Comparison of ENCODE assay signal across 27 cellular contexts in genomic region chr18:39839782-39840181, GRCh38.
A peak's percentile ranks its signal among the peaks of the same experiment; 100 is the strongest.
DNase-seq lines count a peak whose midpoint lies in the region; ATAC-seq, FAIRE-seq and TF ChIP-seq lines count a peak whose summit lies in the region.
"Had no signal": no experiment of that assay in that cellular context is flagged by ENCODE, and none has a peak within 500 bp of the region (broad histone marks: within the 10 kb centered on the region; RNA-seq: fewer than 3 reads in every experiment).

No MANE protein-coding gene starts in this region.

- H3K9me3 Mint-ChIP-seq in HFFc6, result peaks cover 6% of the 10 kb centered on the region; the same call in 1 of the 2 replicates
- peaks cover 0 to 16% (median 0%) of the 10 kb centered on the region in 9 donors for H3K9me3 Mint-ChIP-seq in naive thymus-derived CD8-positive, alpha-beta T cell
- H3K9me3 Mint-ChIP-seq: GM23338 had no signal

- dilution Hi-C loops in keratinocyte (cut with MboI; ENCODE audit: extremely low pct_ligation_motif_present, low sequenced_read_pairs), result no loop called here

- intact Hi-C loops in OCI-LY7 (cut with micrococcal nuclease; ENCODE audit: unreplicated experiment), result no loop called here

- peak overlapping the region; percentile 42 for H3K27ac ChIP-seq in keratinocyte (ENCODE audit: control insufficient read depth, insufficient read depth, low read length)
- H3K27ac ChIP-seq in OCI-LY7 (ENCODE audit: low read depth, low read length, poor library complexity, severe bottlenecking), result no peak overlapping the region
- H3K27ac ChIP-seq: BLaER1, gastroesophageal sphincter, right lobe of liver, stomach had no signal

- H3K9me3 ChIP-seq in keratinocyte (ENCODE audit: control insufficient read depth, low read depth, low read length) (no peaks in the 10 kb centered on the region), OCI-LY7 (ENCODE audit: low read length) (no peaks in the 10 kb centered on the region)
- H3K9me3 ChIP-seq: BLaER1, gastroesophageal sphincter, right lobe of liver, stomach had no signal

- no peak for ATAC-seq in naive thymus-derived CD8-positive, alpha-beta T cell
- ATAC-seq: activated T-helper 17 cell treated with anti-CD3 and anti-CD28 coated beads, Interleukin-2, amount 50 U/mL, for 72 hours; esophagus mucosa; gastroesophageal sphincter; GM23338; right lobe of liver had no signal

- H3K4me1 ChIP-seq in keratinocyte (ENCODE audit: control insufficient read depth, extremely low read depth, insufficient read depth, low read length) (peaks cover 17% of the 10 kb centered on the region), OCI-LY7 (ENCODE audit: insufficient read depth, low read length, poor library complexity, severe bottlenecking) (no peaks in the 10 kb centered on the region)
- H3K4me1 ChIP-seq: BLaER1, right lobe of liver had no signal

- H3K9me1 ChIP-seq in keratinocyte (ENCODE audit: control insufficient read depth, extremely low read depth, insufficient read depth, low read length), result no peaks in the 10 kb centered on the region

- H3K36me3 Mint-ChIP-seq in HFFc6 (ENCODE audit: low read depth), result no peaks in the 10 kb centered on the region; the same call in 1 of the 2 replicates
- H3K36me3 Mint-ChIP-seq in naive thymus-derived CD8-positive, alpha-beta T cell, result no peaks in the 10 kb centered on the region
- H3K36me3 Mint-ChIP-seq: IgD-negative memory B cell had no signal

- peak; percentile 33 for DNase-seq in HFFc6
- DNase-seq in choroid plexus epithelial cell (ENCODE audit: low read depth), result peak; percentile 86
- DNase-seq in keratinocyte (ENCODE audit: low read depth, low spot score), result no peak
- peak; percentile 65 for DNase-seq in retinal pigment epithelial cell (ENCODE audit: low read depth)
- no peak for DNase-seq in CD1c-positive myeloid dendritic cell (ENCODE audit: extremely low spot score)
- DNase-seq in OCI-LY7 (ENCODE audit: low spot score), result no peak
- DNase-seq in naive thymus-derived CD8-positive, alpha-beta T cell, result no peak
- DNase-seq: activated CD4-positive, alpha-beta T cell treated with anti-CD3 and anti-CD28 coated beads for 48 hours; activated naive CD4-positive, alpha-beta T cell treated with anti-CD3 and anti-CD28 coated beads, Interleukin-2, amount 50 U/mL, for 16 hours; amniotic stem cell; GF-D8; hippocampal formation; NCI-H1048; NCI-H1694 treated with DMSO at 0.1 percent for 48 hours; NCI-H446 treated with DMSO at 0.1 percent for 48 hours; NCI-H774; posterior cingulate gyrus; right lobe of liver; SIG-M5; stimulated activated CD4-positive, alpha-beta T cell treated with anti-CD3 and anti-CD28 coated beads, Interleukin-2, amount 100 ng/mL, for 48 hours; stomach had no signal

- peak; percentile 55 for FAIRE-seq in keratinocyte (lab: Jason Lieb, UNC)

- TF ChIP-seq CTCF in HFFc6 (IDR thresholded peaks at IDR 0.05) (no peak), choroid plexus epithelial cell (conservative IDR thresholded peaks at IDR 0.05; ENCODE audit: low read depth, low read length) (no peak), keratinocyte (optimal IDR thresholded peaks at IDR 0.05 in 1 of 3, IDR thresholded peaks at IDR 0.05 in 1 of 3, conservative IDR thresholded peaks at IDR 0.05 in 1 of 3; ENCODE audit: extremely low read depth in 1 of 3, insufficient read depth in 2 of 3, low read length in 3 of 3) (no peak), retinal pigment epithelial cell (conservative IDR thresholded peaks at IDR 0.05; ENCODE audit: low read depth, low read length) (no peak), OCI-LY7 (conservative IDR thresholded peaks at IDR 0.05; ENCODE audit: low read length) (no peak)

- H3K36me3 ChIP-seq in keratinocyte (ENCODE audit: control insufficient read depth in 2 of 2, extremely low read depth in 1 of 2, insufficient read depth in 2 of 2, low read length in 2 of 2) (no peaks in the 10 kb centered on the region), OCI-LY7 (ENCODE audit: insufficient read depth, low read length) (no peaks in the 10 kb centered on the region)
- H3K36me3 ChIP-seq: BLaER1, gastroesophageal sphincter, right lobe of liver, stomach had no signal

- H3K4me3 ChIP-seq in choroid plexus epithelial cell (ENCODE audit: low read depth, low read length) (no peak overlapping the region), keratinocyte (ENCODE audit: control insufficient read depth in 2 of 3, extremely low read depth in 1 of 3, insufficient read depth in 2 of 3, low read depth in 1 of 3, low read length in 3 of 3) (no peak overlapping the region), retinal pigment epithelial cell (ENCODE audit: low read length) (no peak overlapping the region), OCI-LY7 (ENCODE audit: low read depth, low read length, poor library complexity, severe bottlenecking) (no peak overlapping the region)
- H3K4me3 ChIP-seq: BLaER1, gastroesophageal sphincter, GM23338, right lobe of liver, stomach had no signal

- H4K20me1 ChIP-seq in keratinocyte (ENCODE audit: control insufficient read depth, extremely low read depth, insufficient read depth, low read length), result no peaks in the 10 kb centered on the region
- H4K20me1 ChIP-seq in OCI-LY7 (ENCODE audit: insufficient read depth, low read length), result no peaks in the 10 kb centered on the region
- H4K20me1 ChIP-seq: BLaER1 had no signal

- CTCF ChIA-PET in OCI-LY7 (lab: Charles Lee; ENCODE audit: unreplicated experiment), result no interaction called here

- no peak overlapping the region for H3K4me3 Mint-ChIP-seq in HFFc6
- no peak overlapping the region for H3K4me3 Mint-ChIP-seq in naive thymus-derived CD8-positive, alpha-beta T cell
- H3K4me3 Mint-ChIP-seq: activated T-helper 17 cell treated with anti-CD3 and anti-CD28 coated beads, Interleukin-2, amount 50 U/mL, for 72 hours; GM23338; IgD-negative memory B cell had no signal

- H3K9ac ChIP-seq in keratinocyte (ENCODE audit: control insufficient read depth, extremely low read depth, insufficient read depth, low read length), result no peak overlapping the region
- H3K9ac ChIP-seq: BLaER1 had no signal

- no TSS peak for BruUV-seq in OCI-LY7 (replicated peaks; lab: Mats Ljungman, UMichigan)

- peak overlapping the region; percentile 48; the same call in 1 of the 2 replicates for H3K27ac Mint-ChIP-seq in HFFc6
- no peak overlapping the region for H3K27ac Mint-ChIP-seq in naive thymus-derived CD8-positive, alpha-beta T cell
- H3K27ac Mint-ChIP-seq: activated T-helper 17 cell treated with anti-CD3 and anti-CD28 coated beads, Interleukin-2, amount 50 U/mL, for 72 hours; GM23338 had no signal

- no peaks in the 10 kb centered on the region for H3K79me2 ChIP-seq in keratinocyte (ENCODE audit: control insufficient read depth, insufficient read depth, low read length)
- H3K79me2 ChIP-seq in OCI-LY7 (ENCODE audit: insufficient read depth, low read depth, low read length), result no peaks in the 10 kb centered on the region

- H3K4me2 ChIP-seq in keratinocyte (ENCODE audit: control insufficient read depth, extremely low read depth, insufficient read depth, low read depth, low read length) (peak overlapping the region; percentile 33), OCI-LY7 (ENCODE audit: low read length) (no peak overlapping the region)
- H3K4me2 ChIP-seq: BLaER1 had no signal

- H3K4me1 Mint-ChIP-seq in HFFc6 (ENCODE audit: low read depth), result peaks cover 36% of the 10 kb centered on the region
- peaks cover 0 to 7% (median 1%) of the 10 kb centered on the region in 4 donors for H3K4me1 Mint-ChIP-seq in naive thymus-derived CD8-positive, alpha-beta T cell
- H3K4me1 Mint-ChIP-seq: activated T-helper 17 cell treated with anti-CD3 and anti-CD28 coated beads, Interleukin-2, amount 50 U/mL, for 72 hours; IgD-negative memory B cell had no signal

- H3K27me3 ChIP-seq in keratinocyte (ENCODE audit: control insufficient read depth, extremely low read depth, insufficient read depth, low read length), result no peaks in the 10 kb centered on the region
- H3K27me3 ChIP-seq: BLaER1, gastroesophageal sphincter, right lobe of liver had no signal

- POLR2A ChIA-PET in OCI-LY7 (lab: Charles Lee), result no interaction called here
- POLR2A ChIA-PET in naive thymus-derived CD8-positive, alpha-beta T cell (lab: Charles Lee), result no interaction called here

- no peaks in the 10 kb centered on the region for H3K9me2 ChIP-seq in OCI-LY7 (ENCODE audit: insufficient read depth, low read length)

- no peak overlapping the region for H2AFZ ChIP-seq in keratinocyte (ENCODE audit: control insufficient read depth, low read length)
- H2AFZ ChIP-seq in OCI-LY7 (ENCODE audit: low read length), result no peak overlapping the region
- H2AFZ ChIP-seq: GM23338 had no signal

- peaks cover 4% of the 10 kb centered on the region for H3K27me3 Mint-ChIP-seq in HFFc6 (ENCODE audit: insufficient read depth)
- H3K27me3 Mint-ChIP-seq in naive thymus-derived CD8-positive, alpha-beta T cell, result peaks cover 12 to 45% (median 16%) of the 10 kb centered on the region in 5 donors
- H3K27me3 Mint-ChIP-seq: IgD-negative memory B cell had no signal

Comparison
In these comparisons a context has a peak if more than half of its experiments do, and no peak if none do; other contexts are left out.
1. DNase-seq: peak in HFFc6 (single experiment), choroid plexus epithelial cell (single experiment) and retinal pigment epithelial cell (single experiment); none in keratinocyte (single experiment), CD1c-positive myeloid dendritic cell (single experiment), OCI-LY7 (single experiment) and naive thymus-derived CD8-positive, alpha-beta T cell (0 of 10).